Comparison of ENCODE assay signal across 23 cellular contexts in the genomic region with DNA sequence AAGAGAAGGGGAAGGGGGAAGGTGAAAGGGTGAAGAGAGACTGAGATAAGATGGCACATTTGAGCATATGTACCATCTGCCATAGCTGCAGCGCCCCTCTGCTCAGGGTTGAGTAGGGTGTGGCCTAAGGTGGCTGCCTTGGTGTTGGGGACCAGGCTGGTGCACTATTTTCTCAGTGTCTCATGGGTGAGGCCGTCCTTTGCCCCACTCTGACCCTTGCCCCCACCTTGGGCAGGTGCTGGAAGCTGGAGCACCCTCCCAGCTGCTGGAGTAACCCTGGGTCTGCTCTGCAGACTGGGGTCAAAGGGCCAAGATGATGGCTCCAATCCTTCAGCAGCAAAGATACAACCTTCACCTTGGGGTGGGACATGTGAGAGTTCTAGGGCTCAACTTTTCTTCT.
DNase-seq lines count a peak whose midpoint lies in the region; ATAC-seq and TF ChIP-seq lines count a peak whose summit lies in the region.
"Had no signal": no experiment of that assay in that cellular context is flagged by ENCODE, and none has a peak within 500 bp of the region (broad histone marks: within the 10 kb centered on the region; RNA-seq: fewer than 3 reads in every experiment).

No MANE protein-coding gene starts in this region.

- H3K27me3 ChIP-seq in colonic mucosa (no peaks in the 10 kb centered on the region), vagina (no peaks in the 10 kb centered on the region), prostate gland (replicated peaks; ENCODE audit: insufficient read depth) (no peaks in the 10 kb centered on the region)
- H3K27me3 ChIP-seq: BLaER1, SJSA1 had no signal

- H3K4me3 ChIP-seq in colonic mucosa (no peak overlapping the region), vagina (no peak overlapping the region), prostate gland (no peak overlapping the region)
- H3K4me3 ChIP-seq: A549, BLaER1, SJSA1 had no signal

- H3K27ac ChIP-seq in colonic mucosa (no peak overlapping the region), vagina (no peak overlapping the region), prostate gland (no peak overlapping the region)
- H3K27ac ChIP-seq: A549, BLaER1, RWPE1, SJSA1 had no signal

- no peak for ATAC-seq in Right ventricle myocardium superior (ENCODE audit: poor library complexity)
- no peak for ATAC-seq in Right ventricle myocardium inferior
- ATAC-seq in left colon = peak; percentile 76
- ATAC-seq: A549, PC-3 had no signal

- TF ChIP-seq POLR2A in vagina (IDR thresholded peaks at IDR 0.05) (no peak), prostate gland (IDR thresholded peaks at IDR 0.05) (no peak)

- 91% methylated on average over 2 of the region's 2 CpGs for WGBS in prostate gland

- DNase-seq in Right ventricle myocardium superior (peak; percentile 3), Right ventricle myocardium inferior (ENCODE audit: missing footprints) (no peak), colonic mucosa (peak; percentile 56), left colon (no peak), vagina (ENCODE audit: extremely low spot score in 2 of 2) (peak; percentile 43 to 60), DMS79 (lab: John Stamatoyannopoulos, UW) (no peak), prostate gland (ENCODE audit: low spot score) (no peak)
- DNase-seq: Calu3; CD4-positive, alpha-beta memory T cell; DMS53; HFFc6; KG1; MV-4-11; NCI-H187; NCI-H2107; NCI-H2227 treated with DMSO at 0.1 percent for 48 hours; NCI-H510A treated with DMSO at 0.1 percent for 48 hours; NCI-H82; PC-3 had no signal

- intact Hi-C loops in Right ventricle myocardium superior (cut with DNase I) (no loop called here), Right ventricle myocardium inferior (cut with DNase I) (no loop called here), colonic mucosa (cut with DNase I) (no loop called here), left colon (cut with DNase I, micrococcal nuclease) (no loop called here), vagina (cut with DNase I) (no loop called here), prostate gland (cut with DNase I) (no loop called here)

- H3K4me1 ChIP-seq in colonic mucosa (no peaks in the 10 kb centered on the region), vagina (peaks cover 22% of the 10 kb centered on the region), prostate gland (replicated peaks) (no peaks in the 10 kb centered on the region)
- H3K4me1 ChIP-seq: SJSA1 had no signal

- H3K36me3 ChIP-seq in colonic mucosa (no peaks in the 10 kb centered on the region), vagina (no peaks in the 10 kb centered on the region), prostate gland (no peaks in the 10 kb centered on the region)
- H3K36me3 ChIP-seq: BLaER1, SJSA1 had no signal

- TF ChIP-seq CTCF in colonic mucosa (IDR thresholded peaks at IDR 0.05) (no peak), vagina (IDR thresholded peaks at IDR 0.05) (no peak), prostate gland (IDR thresholded peaks at IDR 0.05) (no peak)

- H3K9ac ChIP-seq in colonic mucosa (ENCODE audit: low read depth in 2 of 2, low read length in 2 of 2) = no peak overlapping the region
- H3K9ac ChIP-seq: BLaER1 had no signal

- H3K9me3 ChIP-seq in colonic mucosa = no peaks in the 10 kb centered on the region
- H3K9me3 ChIP-seq in vagina = no peaks in the 10 kb centered on the region
- no peaks in the 10 kb centered on the region for H3K9me3 ChIP-seq in prostate gland
- H3K9me3 ChIP-seq: A549, BLaER1, SJSA1 had no signal

Comparison
In these comparisons a context has a peak if more than half of its experiments do, and no peak if none do; other contexts are left out.
1. DNase-seq: peak in Right ventricle myocardium superior (single experiment), colonic mucosa (single experiment) and vagina (2 of 2); none in Right ventricle myocardium inferior (single experiment), left colon (0 of 2), DMS79 (single experiment) and prostate gland (single experiment).